In the genomic region with DNA sequence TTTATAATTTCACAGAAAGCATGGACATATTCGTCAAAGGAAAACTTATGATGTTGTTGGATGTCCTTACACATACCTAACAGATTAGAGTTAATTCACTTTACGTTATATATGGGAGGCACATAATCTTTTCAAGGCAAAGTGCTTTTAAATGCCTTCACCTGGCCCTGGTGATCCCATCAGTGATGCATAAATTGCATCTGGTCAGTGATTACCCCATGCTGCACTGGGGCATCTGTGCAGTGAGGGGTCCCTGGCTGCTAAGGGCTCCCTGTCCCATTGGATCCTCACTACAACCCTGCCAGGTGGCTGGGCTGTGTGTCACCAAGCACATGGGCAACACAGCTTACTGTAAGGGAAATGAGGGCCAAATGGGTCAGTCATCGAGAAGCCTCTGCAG, we compare ENCODE assay signal across 1 cellular context.
TF ChIP-seq lines count a peak whose summit lies in the region.

No MANE protein-coding gene starts in this region.

TF ChIP-seq in SK-N-SH treated with all-trans-retinoic acid at 6 μM for 48 hours, 23 proteins besides CTCF, POLR2A, EP300 and RAD21 (continued from another document):
- TF ChIP-seq, protein P1, sequence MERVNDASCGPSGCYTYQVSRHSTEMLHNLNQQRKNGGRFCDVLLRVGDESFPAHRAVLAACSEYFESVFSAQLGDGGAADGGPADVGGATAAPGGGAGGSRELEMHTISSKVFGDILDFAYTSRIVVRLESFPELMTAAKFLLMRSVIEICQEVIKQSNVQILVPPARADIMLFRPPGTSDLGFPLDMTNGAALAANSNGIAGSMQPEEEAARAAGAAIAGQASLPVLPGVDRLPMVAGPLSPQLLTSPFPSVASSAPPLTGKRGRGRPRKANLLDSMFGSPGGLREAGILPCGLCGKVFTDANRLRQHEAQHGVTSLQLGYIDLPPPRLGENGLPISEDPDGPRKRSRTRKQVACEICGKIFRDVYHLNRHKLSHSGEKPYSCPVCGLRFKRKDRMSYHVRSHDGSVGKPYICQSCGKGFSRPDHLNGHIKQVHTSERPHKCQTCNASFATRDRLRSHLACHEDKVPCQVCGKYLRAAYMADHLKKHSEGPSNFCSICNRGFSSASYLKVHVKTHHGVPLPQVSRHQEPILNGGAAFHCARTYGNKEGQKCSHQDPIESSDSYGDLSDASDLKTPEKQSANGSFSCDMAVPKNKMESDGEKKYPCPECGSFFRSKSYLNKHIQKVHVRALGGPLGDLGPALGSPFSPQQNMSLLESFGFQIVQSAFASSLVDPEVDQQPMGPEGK (CRISPR knock-in tag; IDR thresholded peaks at IDR 0.05; ENCODE audit: borderline replicate concordance): no peak
